Comparison of ENCODE assay signal across 8 cellular contexts in the genomic region with DNA sequence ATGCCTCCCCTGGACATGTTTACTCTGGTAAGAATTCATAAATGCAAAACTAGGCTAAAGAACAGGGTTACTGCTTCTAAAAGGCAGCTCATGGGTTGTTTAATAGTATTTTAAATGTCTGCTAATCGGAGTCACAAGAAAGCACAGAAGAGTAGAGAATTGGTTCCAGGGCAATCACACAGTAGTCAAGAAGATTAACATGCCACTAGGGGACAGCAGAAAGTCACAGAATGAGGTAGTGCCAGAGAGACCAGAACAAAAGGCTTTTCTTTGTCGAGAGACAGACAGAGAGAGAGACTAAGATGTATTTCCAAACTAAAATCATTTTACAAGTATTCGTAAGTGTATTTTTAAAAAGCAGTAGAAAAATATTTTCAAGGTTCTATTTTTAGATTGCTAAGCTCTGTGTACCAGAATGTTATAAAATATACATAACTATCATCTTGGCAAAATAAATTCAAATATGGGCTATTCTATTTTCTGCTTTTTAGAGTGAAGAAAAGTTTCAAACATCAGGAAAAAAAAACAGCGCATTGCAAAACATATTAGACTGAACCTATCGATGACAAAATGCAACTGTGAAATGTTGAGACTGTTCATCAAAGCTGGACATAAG.
DNase-seq lines count a peak whose midpoint lies in the region; ATAC-seq and TF ChIP-seq lines count a peak whose summit lies in the region.

No MANE protein-coding gene starts in this region.

- peaks cover 22% of the 10 kb centered on the region for H3K27me3 Mint-ChIP-seq in activated T-helper 17 cell treated with anti-CD3 and anti-CD28 coated beads, Interleukin-2, amount 50 U/mL, for 72 hours

- intact Hi-C loops in heart right ventricle (cut with DNase I), result loop anchor here in 7 of 10 donors (5.0 to 10.0 kb wide), 7 partner anchors 74 to 634 kb away; partner anchors contain the start of genes CDIN1 (in 1 of the 7) and MEIS2 (in 1 of the 7)

- no peaks in the 10 kb centered on the region for H3K27me3 ChIP-seq in heart right ventricle

- H3K9me3 ChIP-seq in heart right ventricle, result no peaks in the 10 kb centered on the region

- no peaks in the 10 kb centered on the region for H3K36me3 ChIP-seq in heart right ventricle

- H3K4me3 ChIP-seq in heart right ventricle (peak overlapping the region in 1 of 10 donors; percentile 3), retinal pigment epithelial cell (ENCODE audit: low read length) (no peak overlapping the region)

- DNase-seq in C1 segment of cervical spinal cord (lab: John Stamatoyannopoulos, UW), result peak in 10 of 14 donors; percentile 0 to 21 (median 8)
- DNase-seq in NCI-H2227 treated with DMSO at 0.1 percent for 48 hours (lab: John Stamatoyannopoulos, UW), result peak; percentile 74
- peak in 1 of 2 donors; percentile 60 for DNase-seq in heart right ventricle
- peak; percentile 75 for DNase-seq in retinal pigment epithelial cell (ENCODE audit: low read depth)

- H3K27ac Mint-ChIP-seq in activated T-helper 17 cell treated with anti-CD3 and anti-CD28 coated beads, Interleukin-2, amount 50 U/mL, for 72 hours, result no peak overlapping the region

- ATAC-seq in GM18867 (IDR thresholded peaks at IDR 0.05; ENCODE audit: unreplicated experiment) (peak; percentile 87), HG03280 (IDR thresholded peaks at IDR 0.05; ENCODE audit: unreplicated experiment) (peak; percentile 77), heart right ventricle (peak; percentile 85 to 96 (median 92)), HG03097 (IDR thresholded peaks at IDR 0.05; ENCODE audit: low FRiP score, unreplicated experiment) (no peak)
- peak; percentile 39 for ATAC-seq in activated T-helper 17 cell treated with anti-CD3 and anti-CD28 coated beads, Interleukin-2, amount 50 U/mL, for 72 hours (replicated peaks)

- TF ChIP-seq CTCF in heart right ventricle (IDR thresholded peaks at IDR 0.05), result peak; percentile 44 to 89 (median 71)
- peak; percentile 86 for TF ChIP-seq CTCF in retinal pigment epithelial cell (conservative IDR thresholded peaks at IDR 0.05; ENCODE audit: low read depth, low read length)

- no peak overlapping the region for H3K4me3 Mint-ChIP-seq in activated T-helper 17 cell treated with anti-CD3 and anti-CD28 coated beads, Interleukin-2, amount 50 U/mL, for 72 hours

- no peaks in the 10 kb centered on the region for H3K36me3 Mint-ChIP-seq in activated T-helper 17 cell treated with anti-CD3 and anti-CD28 coated beads, Interleukin-2, amount 50 U/mL, for 72 hours (ENCODE audit: low read depth)

- 19 to 22% methylated on average over 5 of the region's 5 CpGs for WGBS in heart right ventricle, 2 donors

- H3K27ac ChIP-seq in heart right ventricle, result peak overlapping the region in 3 of 10 donors; percentile 0 to 21 (median 4)

- no peaks in the 10 kb centered on the region for H3K9me3 Mint-ChIP-seq in activated T-helper 17 cell treated with anti-CD3 and anti-CD28 coated beads, Interleukin-2, amount 50 U/mL, for 72 hours

- peaks cover 0 to 41% (median 6%) of the 10 kb centered on the region in 9 donors for H3K4me1 ChIP-seq in heart right ventricle

- no peaks in the 10 kb centered on the region for H3K4me1 Mint-ChIP-seq in activated T-helper 17 cell treated with anti-CD3 and anti-CD28 coated beads, Interleukin-2, amount 50 U/mL, for 72 hours
